1 cellular context compared by ENCODE assay signal in genomic region chrX:9368262-9368661, GRCh38.
TF ChIP-seq lines count a peak whose summit lies in the region.

No MANE protein-coding gene starts in this region.

TF ChIP-seq in HepG2, 621 proteins besides CTCF, POLR2A, EP300 and RAD21 (continued from another document):
- no peak for TF ChIP-seq SNAPC4 (CRISPR knock-in tag; IDR thresholded peaks at IDR 0.05)
- peak; percentile 29; the same call in 1 of the 2 replicates for TF ChIP-seq GZF1 (CRISPR knock-in tag; IDR thresholded peaks at IDR 0.05)
- no peak for TF ChIP-seq KIAA2018 (CRISPR knock-in tag; IDR thresholded peaks at IDR 0.05; ENCODE audit: borderline replicate concordance)
- no peak for TF ChIP-seq NFKBIZ (CRISPR knock-in tag; IDR thresholded peaks at IDR 0.05)
- TF ChIP-seq FOSL1 (CRISPR knock-in tag; IDR thresholded peaks at IDR 0.05; ENCODE audit: borderline replicate concordance) = no peak
